In the genomic region with DNA sequence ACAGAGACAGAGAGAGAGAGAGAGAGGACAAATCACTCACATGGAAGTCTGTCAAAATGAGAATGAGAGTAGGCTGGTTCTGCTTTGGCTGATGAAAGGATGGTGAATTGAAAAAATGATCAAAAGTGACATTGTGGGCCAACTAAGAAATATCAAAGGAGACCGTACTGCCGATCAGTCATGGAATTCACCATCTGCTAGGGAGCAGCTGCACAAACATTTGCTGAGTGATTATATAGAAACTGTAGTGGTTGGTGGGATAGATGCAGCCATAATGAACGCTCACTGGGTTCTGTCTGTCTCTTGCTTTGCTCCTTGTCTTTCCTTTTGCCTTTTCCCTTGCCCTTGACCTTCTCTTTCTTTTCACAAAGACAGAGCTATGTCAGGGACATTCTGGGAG, we compare ENCODE assay signal across 1 cellular context.
TF ChIP-seq lines count a peak whose summit lies in the region.

No MANE protein-coding gene starts in this region.

TF ChIP-seq in GM23338, 12 proteins besides CTCF, POLR2A, EP300 and RAD21 (continued from another document):
- TF ChIP-seq, protein P1, sequence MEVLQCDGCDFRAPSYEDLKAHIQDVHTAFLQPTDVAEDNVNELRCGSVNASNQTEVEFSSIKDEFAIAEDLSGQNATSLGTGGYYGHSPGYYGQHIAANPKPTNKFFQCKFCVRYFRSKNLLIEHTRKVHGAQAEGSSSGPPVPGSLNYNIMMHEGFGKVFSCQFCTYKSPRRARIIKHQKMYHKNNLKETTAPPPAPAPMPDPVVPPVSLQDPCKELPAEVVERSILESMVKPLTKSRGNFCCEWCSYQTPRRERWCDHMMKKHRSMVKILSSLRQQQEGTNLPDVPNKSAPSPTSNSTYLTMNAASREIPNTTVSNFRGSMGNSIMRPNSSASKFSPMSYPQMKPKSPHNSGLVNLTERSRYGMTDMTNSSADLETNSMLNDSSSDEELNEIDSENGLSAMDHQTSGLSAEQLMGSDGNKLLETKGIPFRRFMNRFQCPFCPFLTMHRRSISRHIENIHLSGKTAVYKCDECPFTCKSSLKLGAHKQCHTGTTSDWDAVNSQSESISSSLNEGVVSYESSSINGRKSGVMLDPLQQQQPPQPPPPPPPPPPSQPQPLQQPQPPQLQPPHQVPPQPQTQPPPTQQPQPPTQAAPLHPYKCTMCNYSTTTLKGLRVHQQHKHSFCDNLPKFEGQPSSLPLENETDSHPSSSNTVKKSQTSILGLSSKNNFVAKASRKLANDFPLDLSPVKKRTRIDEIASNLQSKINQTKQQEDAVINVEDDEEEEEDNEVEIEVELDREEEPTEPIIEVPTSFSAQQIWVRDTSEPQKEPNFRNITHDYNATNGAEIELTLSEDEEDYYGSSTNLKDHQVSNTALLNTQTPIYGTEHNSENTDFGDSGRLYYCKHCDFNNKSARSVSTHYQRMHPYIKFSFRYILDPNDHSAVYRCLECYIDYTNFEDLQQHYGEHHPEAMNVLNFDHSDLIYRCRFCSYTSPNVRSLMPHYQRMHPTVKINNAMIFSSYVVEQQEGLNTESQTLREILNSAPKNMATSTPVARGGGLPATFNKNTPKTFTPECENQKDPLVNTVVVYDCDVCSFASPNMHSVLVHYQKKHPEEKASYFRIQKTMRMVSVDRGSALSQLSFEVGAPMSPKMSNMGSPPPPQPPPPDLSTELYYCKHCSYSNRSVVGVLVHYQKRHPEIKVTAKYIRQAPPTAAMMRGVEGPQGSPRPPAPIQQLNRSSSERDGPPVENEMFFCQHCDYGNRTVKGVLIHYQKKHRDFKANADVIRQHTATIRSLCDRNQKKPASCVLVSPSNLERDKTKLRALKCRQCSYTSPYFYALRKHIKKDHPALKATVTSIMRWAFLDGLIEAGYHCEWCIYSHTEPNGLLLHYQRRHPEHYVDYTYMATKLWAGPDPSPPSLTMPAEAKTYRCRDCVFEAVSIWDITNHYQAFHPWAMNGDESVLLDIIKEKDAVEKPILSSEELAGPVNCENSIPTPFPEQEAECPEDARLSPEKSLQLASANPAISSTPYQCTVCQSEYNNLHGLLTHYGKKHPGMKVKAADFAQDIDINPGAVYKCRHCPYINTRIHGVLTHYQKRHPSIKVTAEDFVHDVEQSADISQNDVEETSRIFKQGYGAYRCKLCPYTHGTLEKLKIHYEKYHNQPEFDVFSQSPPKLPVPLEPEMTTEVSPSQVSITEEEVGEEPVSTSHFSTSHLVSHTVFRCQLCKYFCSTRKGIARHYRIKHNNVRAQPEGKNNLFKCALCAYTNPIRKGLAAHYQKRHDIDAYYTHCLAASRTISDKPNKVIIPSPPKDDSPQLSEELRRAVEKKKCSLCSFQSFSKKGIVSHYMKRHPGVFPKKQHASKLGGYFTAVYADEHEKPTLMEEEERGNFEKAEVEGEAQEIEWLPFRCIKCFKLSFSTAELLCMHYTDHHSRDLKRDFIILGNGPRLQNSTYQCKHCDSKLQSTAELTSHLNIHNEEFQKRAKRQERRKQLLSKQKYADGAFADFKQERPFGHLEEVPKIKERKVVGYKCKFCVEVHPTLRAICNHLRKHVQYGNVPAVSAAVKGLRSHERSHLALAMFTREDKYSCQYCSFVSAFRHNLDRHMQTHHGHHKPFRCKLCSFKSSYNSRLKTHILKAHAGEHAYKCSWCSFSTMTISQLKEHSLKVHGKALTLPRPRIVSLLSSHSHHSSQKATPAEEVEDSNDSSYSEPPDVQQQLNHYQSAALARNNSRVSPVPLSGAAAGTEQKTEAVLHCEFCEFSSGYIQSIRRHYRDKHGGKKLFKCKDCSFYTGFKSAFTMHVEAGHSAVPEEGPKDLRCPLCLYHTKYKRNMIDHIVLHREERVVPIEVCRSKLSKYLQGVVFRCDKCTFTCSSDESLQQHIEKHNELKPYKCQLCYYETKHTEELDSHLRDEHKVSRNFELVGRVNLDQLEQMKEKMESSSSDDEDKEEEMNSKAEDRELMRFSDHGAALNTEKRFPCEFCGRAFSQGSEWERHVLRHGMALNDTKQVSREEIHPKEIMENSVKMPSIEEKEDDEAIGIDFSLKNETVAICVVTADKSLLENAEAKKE (CRISPR knock-in tag; IDR thresholded peaks at IDR 0.05) = no peak
